In genomic region chr11:72780291-72781062, GRCh38 we compare ENCODE assay signal across 9 cellular contexts. TPM values are rescaled to one million over a fixed set of nuclear protein-coding genes. Genes with fewer than 3 reads are reported as not detected.
A peak's percentile ranks its signal among the peaks of the same experiment; 100 is the strongest.
DNase-seq lines count a peak whose midpoint lies in the region; ATAC-seq, FAIRE-seq and TF ChIP-seq lines count a peak whose summit lies in the region.
"Had no signal": no experiment of that assay in that cellular context is flagged by ENCODE, and none has a peak within 500 bp of the region (broad histone marks: within the 10 kb centered on the region; RNA-seq: fewer than 3 reads in every experiment).

No MANE protein-coding gene starts in this region.

- TF ChIP-seq EP300 in esophagus muscularis mucosa (IDR thresholded peaks at IDR 0.05) = no peak

- no peak for TF ChIP-seq POLR2A in esophagus muscularis mucosa (IDR thresholded peaks at IDR 0.05; ENCODE audit: low read depth)

- intact Hi-C loops in Calu3 (cut with micrococcal nuclease; ENCODE audit: unreplicated experiment) = no loop called here
- intact Hi-C loops in PC-9 (cut with micrococcal nuclease; ENCODE audit: unreplicated experiment) = no loop called here
- intact Hi-C loops in esophagus muscularis mucosa (cut with DNase I) = no loop called here
- intact Hi-C loops in pancreas (cut with DNase I) = loop anchor here in 1 of 3 donors (10.0 kb wide), 1 partner anchor 56 kb away; no protein-coding TSS in a partner anchor

- peaks cover 45% of the 10 kb centered on the region for H3F3A ChIP-seq in PC-9 (ENCODE audit: insufficient read depth, low read depth)

- FAIRE-seq in pancreas (lab: Jason Lieb, UNC) = no peak
- FAIRE-seq: endometrium had no signal

- POLR2A ChIA-PET in PC-9 (lab: Charles Lee; ENCODE audit: unreplicated experiment) = interaction anchor here (0.7 kb wide), 2 partner anchors 10 to 624 kb away, joined by 3 to 9 read pairs; no protein-coding TSS in a partner anchor

- H3K27ac ChIP-seq in PC-9 = no peak overlapping the region; the same call in 1 of the 2 replicates
- H3K27ac ChIP-seq in esophagus muscularis mucosa (replicated peaks in 1 of 4) = peak overlapping the region in 3 of 4 donors; percentile 39 to 68 (median 55)
- peak overlapping the region; percentile 66 to 93 (median 82) for H3K27ac ChIP-seq in pancreas

- H3K9me3 Mint-ChIP-seq in Calu3 (ENCODE audit: low read depth, unreplicated experiment) = no peaks in the 10 kb centered on the region

- H3K27me3 ChIP-seq in PC-9 (ENCODE audit: insufficient read depth, low read depth) (no peaks in the 10 kb centered on the region), esophagus muscularis mucosa (no peaks in the 10 kb centered on the region), pancreas (no peaks in the 10 kb centered on the region)

- H3K9me3 ChIP-seq in PC-9 (ENCODE audit: insufficient read depth, low read depth) (no peaks in the 10 kb centered on the region), esophagus muscularis mucosa (no peaks in the 10 kb centered on the region), pancreas (no peaks in the 10 kb centered on the region)

- H4K20me1 ChIP-seq in PC-9 (ENCODE audit: insufficient read depth) = peaks cover 5% of the 10 kb centered on the region; the same call in 1 of the 2 replicates

- peak overlapping the region; percentile 82 for H3K4me3 Mint-ChIP-seq in Calu3 (ENCODE audit: low read depth, unreplicated experiment)

- CTCF ChIA-PET in Calu3 (lab: Charles Lee) = interaction anchor here (1.1 to 3.5 kb wide), 3 partner anchors 13 to 57 kb away, joined by 4 to 15 read pairs (median 8); partner anchors contain the start of gene STARD10
- CTCF ChIA-PET in PC-9 (lab: Charles Lee) = no interaction called here

- peaks cover 30% of the 10 kb centered on the region for H3K4me1 Mint-ChIP-seq in Calu3 (ENCODE audit: low read depth, unreplicated experiment)

- DNase-seq in Calu3 (no peak), PC-9 (no peak), esophagus muscularis mucosa (ENCODE audit: extremely low spot score) (no peak), pancreas (peak in 3 of 6 donors; percentile 46 to 83 (median 68)), NCI-H1417 (lab: John Stamatoyannopoulos, UW) (no peak), SIG-M5 treated with dmso at 0.1 percent for 504 hours (lab: John Stamatoyannopoulos, UW; ENCODE audit: unreplicated experiment) (no peak), DMS114 treated with DMSO at 0.1 percent for 48 hours (lab: John Stamatoyannopoulos, UW; ENCODE audit: unreplicated experiment) (no peak)
- DNase-seq in effector CD4-positive, alpha-beta T cell = no peak

- ATAC-seq in pancreas = no peak

- 100% methylated on average over 3 of the region's 11 CpGs for WGBS in esophagus muscularis mucosa
- WGBS in pancreas, 2 donors = 15 to 17% methylated on average over 10 to 11 of the region's 11 CpGs

- H3K79me2 ChIP-seq in PC-9 (ENCODE audit: low read depth) = peaks cover 46% of the 10 kb centered on the region

- no peak overlapping the region for H3K27ac Mint-ChIP-seq in Calu3 (ENCODE audit: unreplicated experiment)

- no peaks in the 10 kb centered on the region for H3K9me2 ChIP-seq in PC-9 (ENCODE audit: insufficient read depth)

- H3K36me3 ChIP-seq in PC-9 (ENCODE audit: low read depth) (peaks cover 9% of the 10 kb centered on the region; the same call in 1 of the 2 replicates), esophagus muscularis mucosa (peaks cover 0 to 5% (median 0%) of the 10 kb centered on the region in 4 donors), pancreas (no peaks in the 10 kb centered on the region)

- peaks cover 71% of the 10 kb centered on the region for H3K4me1 ChIP-seq in PC-9 (replicated peaks; ENCODE audit: insufficient read depth)
- peaks cover 30 to 58% (median 49%) of the 10 kb centered on the region in 4 donors for H3K4me1 ChIP-seq in esophagus muscularis mucosa
- H3K4me1 ChIP-seq in pancreas = peaks cover 30 to 53% (median 40%) of the 10 kb centered on the region in 3 donors

- H3K4me3 ChIP-seq in PC-9 (peak overlapping the region; percentile 96), esophagus muscularis mucosa (peak overlapping the region; percentile 74 to 89 (median 84)), pancreas (peak overlapping the region; percentile 53 to 77 (median 72))

- no peaks in the 10 kb centered on the region for H3K27me3 Mint-ChIP-seq in Calu3 (ENCODE audit: unreplicated experiment)

- BruUV-seq in Calu3 (replicated peaks; lab: Mats Ljungman, UMichigan) (no TSS peak), PC-9 (replicated peaks; lab: Mats Ljungman, UMichigan) (no TSS peak)

- peak overlapping the region; percentile 88 for H3K4me2 ChIP-seq in PC-9

- peak overlapping the region; percentile 84 for H2AFZ ChIP-seq in PC-9

- TF ChIP-seq CTCF in Calu3 (IDR thresholded peaks at IDR 0.05; ENCODE audit: unreplicated experiment) = no peak
- TF ChIP-seq CTCF in PC-9 (conservative IDR thresholded peaks at IDR 0.05) = no peak
- TF ChIP-seq CTCF in esophagus muscularis mucosa (IDR thresholded peaks at IDR 0.05) = no peak
- no peak for TF ChIP-seq CTCF in pancreas (IDR thresholded peaks at IDR 0.05)

- H3K36me3 Mint-ChIP-seq in Calu3 (ENCODE audit: insufficient read depth, unreplicated experiment) = peaks cover 33% of the 10 kb centered on the region

RNA-seq across cellular contexts. Expression of gene STARD10, which starts 13.4 kb away (rescaled TPM):
- total RNA-seq in Calu3 (2022) (55.1 and 68.9 TPM in 2 replicates), PC-9 (2021) (145 and 184 TPM in 2 replicates), esophagus muscularis mucosa (10 to 100 TPM; 26.6 to 75.4 (median 58.1) TPM), pancreas (100 to 1,000 TPM in 5 of 6 donors, 10 to 100 TPM in 1; 99.5 to 187 (median 153) TPM)
- 100 to 1,000 TPM; 201 to 366 TPM for polyA plus RNA-seq in pancreas

RNA-seq across cellular contexts. Expression of gene ARAP1, which starts 28.3 kb away (rescaled TPM):
- total RNA-seq in Calu3 (2022) (53.0 and 61.3 TPM in 2 replicates), PC-9 (2021) (151 and 184 TPM in 2 replicates), esophagus muscularis mucosa (100 to 1,000 TPM in 3 of 4 donors, 10 to 100 TPM in 1; 83.7 to 115 (median 110) TPM), pancreas (10 to 100 TPM; 21.5 to 72.0 (median 34.4) TPM)
- 10 to 100 TPM; 69.1 to 73.5 TPM for polyA plus RNA-seq in pancreas

RNA-seq across cellular contexts. Expression of gene ATG16L2, which starts 33.7 kb away (rescaled TPM):
- total RNA-seq in Calu3 (2022) = 28.7 and 29.1 TPM in 2 replicates
- total RNA-seq in PC-9 (2021) = 17.5 and 24.0 TPM in 2 replicates
- total RNA-seq in esophagus muscularis mucosa = 10 to 100 TPM; 11.8 to 19.3 (median 18.2) TPM
- 10 to 100 TPM in 5 of 6 donors, 1 to 10 TPM in 1; 4.5 to 31.7 (median 11.6) TPM for total RNA-seq in pancreas
- 10 to 100 TPM; 67.5 to 75.7 TPM for polyA plus RNA-seq in pancreas
